In the genomic region with DNA sequence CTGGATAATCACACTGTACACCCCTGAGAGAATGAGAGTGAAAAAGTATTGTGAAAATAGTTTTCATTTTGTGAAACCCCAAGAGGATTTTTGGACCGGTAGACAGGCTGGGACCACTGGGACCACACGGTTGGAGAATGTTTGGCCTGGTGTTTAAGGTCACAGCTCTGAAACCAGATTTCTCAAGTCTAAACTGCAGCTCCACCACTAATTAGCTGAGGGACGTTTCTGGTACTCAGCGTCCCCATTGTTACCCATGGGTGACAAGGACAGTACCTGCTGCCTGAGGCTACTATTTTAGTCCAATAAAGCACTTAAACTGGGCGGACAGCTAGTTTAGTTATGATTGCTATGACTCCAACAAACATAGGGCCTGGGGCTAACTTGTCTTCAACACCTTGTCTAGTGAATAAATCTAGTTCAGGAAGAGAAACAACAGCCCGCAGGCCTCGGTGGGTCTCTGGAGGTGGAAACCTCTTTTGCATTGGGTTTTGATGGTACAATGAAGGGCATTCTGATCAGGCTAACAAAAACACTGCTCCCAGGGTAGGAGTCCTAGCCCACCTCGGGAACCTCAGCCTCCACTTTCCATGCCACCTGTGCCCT, we compare ENCODE assay signal across 1 cellular context.
A peak's percentile ranks its signal among the peaks of the same experiment; 100 is the strongest.
TF ChIP-seq lines count a peak whose summit lies in the region.

No MANE protein-coding gene starts in this region.

TF ChIP-seq in GM12878, 131 proteins besides CTCF, POLR2A, EP300 and RAD21:
- 0 out of 2 replicates have a peak, but pooled peaks have one; percentile 43 for TF ChIP-seq NFIC (IDR thresholded peaks at IDR 0.05; ENCODE audit: low read depth, low read length)
- no peak for TF ChIP-seq TARDBP (IDR thresholded peaks at IDR 0.05; ENCODE audit: borderline replicate concordance)
- TF ChIP-seq MTA2 (IDR thresholded peaks at IDR 0.05; ENCODE audit: low read depth) = peak; percentile 68; the same call in 1 of the 2 replicates
- peak; percentile 57 for TF ChIP-seq MEF2B (IDR thresholded peaks at IDR 0.05; ENCODE audit: partially characterized antibody, poor library complexity, severe bottlenecking)
- peak; percentile 86 for TF ChIP-seq NR2F1 (conservative IDR thresholded peaks at IDR 0.05)
- TF ChIP-seq ZNF274 (IDR thresholded peaks at IDR 0.05; ENCODE audit: insufficient read depth, insufficient read length) = no peak
- TF ChIP-seq IKZF2 (IDR thresholded peaks at IDR 0.05) = no peak
- peak; percentile 42; the same call in 1 of the 2 replicates for TF ChIP-seq BCL11A (IDR thresholded peaks at IDR 0.05; ENCODE audit: low read depth, low read length)
